In genomic region chr10:45675388-45675787, GRCh38 we compare ENCODE assay signal across 3 cellular contexts.
TF ChIP-seq lines count a peak whose summit lies in the region.

No MANE protein-coding gene starts in this region.

TF ChIP-seq in HepG2, 621 proteins besides CTCF, POLR2A, EP300 and RAD21 (continues in another document):
- TF ChIP-seq THRA (CRISPR knock-in tag; IDR thresholded peaks at IDR 0.05; ENCODE audit: borderline replicate concordance) (no peak), MIER2 (CRISPR knock-in tag; IDR thresholded peaks at IDR 0.05) (no peak), MBD4 (IDR thresholded peaks at IDR 0.05; ENCODE audit: borderline replicate concordance, low read length) (no peak)

TF ChIP-seq in GM12878, 131 proteins besides CTCF, POLR2A, EP300 and RAD21:
- no peak for TF ChIP-seq RELB (IDR thresholded peaks at IDR 0.05; ENCODE audit: low read depth)
- TF ChIP-seq ZBTB40 (IDR thresholded peaks at IDR 0.05; ENCODE audit: borderline replicate concordance): peak; percentile 84
TF ChIP-seq in GM12878: peak in this region for 1.

TF ChIP-seq in K562, 482 proteins besides CTCF, POLR2A, EP300 and RAD21:
- TF ChIP-seq, protein P1, sequence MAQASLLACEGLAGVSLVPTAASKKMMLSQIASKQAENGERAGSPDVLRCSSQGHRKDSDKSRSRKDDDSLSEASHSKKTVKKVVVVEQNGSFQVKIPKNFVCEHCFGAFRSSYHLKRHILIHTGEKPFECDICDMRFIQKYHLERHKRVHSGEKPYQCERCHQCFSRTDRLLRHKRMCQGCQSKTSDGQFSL (CRISPR knock-in tag; IDR thresholded peaks at IDR 0.05): no peak
- TF ChIP-seq, protein P1 (tag; IDR thresholded peaks at IDR 0.05): 0 out of 4 replicates have a peak, but pooled peaks of 1 of the 2 experiments have one; percentile 26
- TF ChIP-seq PYGO2 (tag; IDR thresholded peaks at IDR 0.05) (no peak), E2F1 (CRISPR knock-in tag; IDR thresholded peaks at IDR 0.05) (no peak), USF2 (CRISPR knock-in tag; IDR thresholded peaks at IDR 0.05) (peak; percentile 17; the same call in 1 of the 2 replicates), RAD51 (IDR thresholded peaks at IDR 0.05; ENCODE audit: borderline replicate concordance, low read depth) (peak; percentile 31; the same call in 1 of the 2 replicates), BRF2 (IDR thresholded peaks at IDR 0.05; ENCODE audit: borderline replicate concordance, insufficient read depth, insufficient read length) (no peak), NBN (IDR thresholded peaks at IDR 0.05; ENCODE audit: low read depth) (no peak), ZBTB40 (IDR thresholded peaks at IDR 0.05) (peak; percentile 94), ZBTB40 (CRISPR knock-in tag; IDR thresholded peaks at IDR 0.05) (peak; percentile 88), SLC30A9 (CRISPR knock-in tag; IDR thresholded peaks at IDR 0.05) (no peak), ZBTB43 (CRISPR knock-in tag; IDR thresholded peaks at IDR 0.05) (no peak)
